19 cellular contexts compared by ENCODE assay signal in the genomic region with DNA sequence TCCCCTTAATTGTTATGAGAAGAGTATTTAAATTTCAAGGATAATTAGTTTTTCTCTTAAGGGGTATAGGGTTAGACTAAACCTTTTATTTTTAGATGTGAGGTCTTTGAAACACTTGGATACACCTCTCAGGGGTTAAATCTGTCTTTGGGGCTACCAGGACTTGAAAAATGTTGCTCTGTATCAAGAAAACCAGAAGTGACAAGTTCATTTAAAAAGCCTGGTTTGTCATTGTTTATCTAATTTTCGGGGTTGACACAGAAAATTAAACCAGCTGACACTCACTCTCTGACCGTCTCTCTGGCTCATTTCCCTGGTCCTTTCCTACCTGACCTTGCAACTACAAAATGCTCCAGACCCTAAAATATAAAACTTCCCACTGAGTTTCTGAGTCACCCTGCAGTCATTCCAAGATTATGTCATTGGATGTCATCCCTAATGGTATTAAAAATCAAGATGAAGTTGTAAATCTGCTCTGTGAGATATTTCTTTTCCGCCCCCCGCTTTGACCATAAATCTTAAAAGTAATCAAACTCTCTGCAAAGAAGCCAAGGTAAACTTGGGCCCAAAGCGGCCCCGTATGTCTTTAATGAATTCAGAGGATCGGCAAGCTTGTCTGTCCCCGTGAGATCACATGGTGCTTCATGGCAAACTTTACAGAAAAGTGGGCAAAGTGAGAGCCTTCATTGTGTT. TPM values are rescaled to one million over a fixed set of nuclear protein-coding genes. Genes with fewer than 3 reads are reported as not detected.
"Had no signal": no experiment of that assay in that cellular context is flagged by ENCODE, and none has a peak within 500 bp of the region (broad histone marks: within the 10 kb centered on the region; RNA-seq: fewer than 3 reads in every experiment).

No MANE protein-coding gene starts in this region.

- DNase-seq: activated CD4-positive, alpha-beta memory T cell treated with anti-CD3 and anti-CD28 coated beads for 36 hours; activated CD4-positive, alpha-beta T cell treated with anti-CD3 and anti-CD28 coated beads for 1 hour; activated effector memory CD4-positive, alpha-beta T cell treated with anti-CD3 and anti-CD28 coated beads, Interleukin-2, amount 50 U/mL, for 16 hours; activated T-cell treated with anti-CD3 and anti-CD28 coated beads, Interleukin-2, amount 50 U/mL, for 4 hours; amniotic stem cell; cerebellar nuclear complex; erythroblast; immature natural killer cell; left lung; stimulated activated CD4-positive, alpha-beta T cell treated with anti-CD3 and anti-CD28 coated beads, Interleukin-4, amount 100 ng/mL, for 4 hours; stomach; uterus had no signal

- H3K4me1 ChIP-seq: left lung, stomach, uterus had no signal

- H3K27ac ChIP-seq: left lung, stomach, uterus had no signal

- H3K9me3 ChIP-seq: uterus had no signal

- H3K4me3 ChIP-seq: left lung, stomach, uterus had no signal

- H3K36me3 ChIP-seq: uterus had no signal

- ATAC-seq: activated naive CD4-positive, alpha-beta T cell treated with anti-CD3 and anti-CD28 coated beads, Interleukin-2, amount 50 U/mL, for 72 hours; activated T-cell treated with anti-CD3 and anti-CD28 coated beads, Interleukin-2, amount 50 U/mL, for 4 hours; left lung; natural killer cell treated with Interleukin-12 subunit alpha and Interleukin-12 subunit beta and Interleukin-15 and Interleukin-18, amount 100 ng/mL, for 72 hours had no signal

- H3K27me3 ChIP-seq: left lung, stomach, uterus had no signal

RNA-seq across cellular contexts. Expression of a gene that starts 32.9 kb away (rescaled TPM):
- total RNA-seq: glomerular endothelial cell had no signal

RNA-seq across cellular contexts. Expression of a gene that starts 47.4 kb away (rescaled TPM):
- total RNA-seq: activated CD4-positive, alpha-beta memory T cell treated with anti-CD3 and anti-CD28 coated beads for 36 hours; activated naive CD4-positive, alpha-beta T cell treated with anti-CD3 and anti-CD28 coated beads, Interleukin-2, amount 50 U/mL, for 72 hours; activated T-cell treated with anti-CD3 and anti-CD28 coated beads, Interleukin-2, amount 50 U/mL, for 4 hours; glomerular endothelial cell; left lung; natural killer cell treated with Interleukin-12 subunit alpha and Interleukin-12 subunit beta and Interleukin-15 and Interleukin-18, amount 100 ng/mL, for 72 hours; osteoblast; renal cortical epithelial cell; skeletal muscle tissue; stomach; uterus had no signal
- polyA plus RNA-seq: immature natural killer cell, stomach, thymus had no signal
